Comparison of ENCODE assay signal across 1 cellular context in genomic region chr1:2194898-2195673, GRCh38.
A peak's percentile ranks its signal among the peaks of the same experiment; 100 is the strongest.
TF ChIP-seq lines count a peak whose summit lies in the region.

No MANE protein-coding gene starts in this region.

TF ChIP-seq in HEK293, 187 proteins besides CTCF, POLR2A, EP300 and RAD21 (continued from another document):
- no peak for TF ChIP-seq ZNF513 (tag by site-specific recombination; IDR thresholded peaks at IDR 0.05)
- peak; percentile 65 for TF ChIP-seq GLIS1 (tag by site-specific recombination; IDR thresholded peaks at IDR 0.05)
- peak; percentile 54; the same call in 1 of the 2 replicates for TF ChIP-seq ZNF629 (tag by site-specific recombination; IDR thresholded peaks at IDR 0.05)
- peak; percentile 95 for TF ChIP-seq ZBTB8A (tag by site-specific recombination; IDR thresholded peaks at IDR 0.05)
- TF ChIP-seq KLF17 (tag by site-specific recombination; IDR thresholded peaks at IDR 0.05) = peak; percentile 64; the same call in 1 of the 2 replicates
- TF ChIP-seq ZNF692 (tag by site-specific recombination; IDR thresholded peaks at IDR 0.05) = peak; percentile 80
- TF ChIP-seq ZNF2 (tag by site-specific recombination; IDR thresholded peaks at IDR 0.05) = peak; percentile 84; the same call in 1 of the 2 replicates
- peak; percentile 77 for TF ChIP-seq ZXDB (tag by site-specific recombination; IDR thresholded peaks at IDR 0.05)
- 0 out of 2 replicates have a peak, but pooled peaks have one; percentile 12 for TF ChIP-seq ZNF600 (tag by site-specific recombination; IDR thresholded peaks at IDR 0.05)
